ENCODE assay signal across 1 cellular context in genomic region chr4:993111-994029, GRCh38.
TF ChIP-seq lines count a peak whose summit lies in the region.

SLC26A1 (minus strand) TSS chr4:993404; CDS start chr4:991703, 1,701 bp downstream.

TF ChIP-seq in K562, 482 proteins besides CTCF, POLR2A, EP300 and RAD21 (continued from another document and continues in another):
- TF ChIP-seq MAFK (IDR thresholded peaks at IDR 0.05; ENCODE audit: low read length), result peak; percentile 90
- TF ChIP-seq KDM5B (IDR thresholded peaks at IDR 0.05; ENCODE audit: insufficient replicate concordance, low read depth, low read length), result peak; percentile 31
- no peak; the same call in 1 of the 2 replicates for TF ChIP-seq PHF8 (IDR thresholded peaks at IDR 0.05; ENCODE audit: borderline replicate concordance, low read length)
- TF ChIP-seq NBN (IDR thresholded peaks at IDR 0.05; ENCODE audit: low read depth), result no peak
- no peak for TF ChIP-seq ZSCAN32 (CRISPR knock-in tag; IDR thresholded peaks at IDR 0.05)
- no peak for TF ChIP-seq MEIS2 (IDR thresholded peaks at IDR 0.05; ENCODE audit: partially characterized antibody)
- peak; percentile 68; the same call in 1 of the 2 replicates for TF ChIP-seq ZBTB7A (IDR thresholded peaks at IDR 0.05; ENCODE audit: borderline replicate concordance, control insufficient read depth, low read depth, low read length)
- 0 out of 2 replicates have a peak, but pooled peaks have one; percentile 1 for TF ChIP-seq CTBP1 (IDR thresholded peaks at IDR 0.05; ENCODE audit: borderline replicate concordance)
- no peak for TF ChIP-seq ZNF766 (CRISPR knock-in tag; conservative IDR thresholded peaks at IDR 0.05)
- no peak for TF ChIP-seq TAL1 (IDR thresholded peaks at IDR 0.05)
- peak; percentile 92 for TF ChIP-seq MAFF (IDR thresholded peaks at IDR 0.05; ENCODE audit: low read length)
- TF ChIP-seq SAP30 (IDR thresholded peaks at IDR 0.05; ENCODE audit: borderline replicate concordance, insufficient read depth, low read depth, low read length, poor library complexity, severe bottlenecking), result no peak
- no peak for TF ChIP-seq NFATC3 (IDR thresholded peaks at IDR 0.05)
- TF ChIP-seq IFI16 (CRISPR knock-in tag; IDR thresholded peaks at IDR 0.05), result no peak
- no peak for TF ChIP-seq ZBTB34 (CRISPR knock-in tag; IDR thresholded peaks at IDR 0.05)
- TF ChIP-seq MIER1 (IDR thresholded peaks at IDR 0.05; ENCODE audit: low read depth), result no peak
- peak; percentile 62 for TF ChIP-seq VEZF1 (CRISPR knock-in tag; IDR thresholded peaks at IDR 0.05)
- no peak for TF ChIP-seq TSC22D4 (tag; IDR thresholded peaks at IDR 0.05)
- TF ChIP-seq CHAMP1 (IDR thresholded peaks at IDR 0.05), result no peak
- TF ChIP-seq FOXK2 (conservative IDR thresholded peaks at IDR 0.05 in 1 of 2, IDR thresholded peaks at IDR 0.05 in 1 of 2; ENCODE audit: low read depth in 2 of 2), result no peak
- no peak for TF ChIP-seq PML (IDR thresholded peaks at IDR 0.05; ENCODE audit: low read length)
- TF ChIP-seq SRF (CRISPR knock-in tag; IDR thresholded peaks at IDR 0.05), result no peak
- peak; percentile 28 for TF ChIP-seq CHD1 (IDR thresholded peaks at IDR 0.05; ENCODE audit: low read length)
- 0 out of 4 replicates have a peak, but pooled peaks have one; percentile 13 to 33 for TF ChIP-seq NRF1 (conservative IDR thresholded peaks at IDR 0.05 in 1 of 2, IDR thresholded peaks at IDR 0.05 in 1 of 2)
- TF ChIP-seq HES1 (IDR thresholded peaks at IDR 0.05; ENCODE audit: low read depth), result no peak
- no peak for TF ChIP-seq REST (CRISPR knock-in tag; IDR thresholded peaks at IDR 0.05; ENCODE audit: low read depth)
- TF ChIP-seq TFE3 (CRISPR knock-in tag; IDR thresholded peaks at IDR 0.05), result no peak
- peak; percentile 95 for TF ChIP-seq MAFG (tag; conservative IDR thresholded peaks at IDR 0.05)
- TF ChIP-seq ZNF408 (CRISPR knock-in tag; IDR thresholded peaks at IDR 0.05; ENCODE audit: low read depth), result no peak
- TF ChIP-seq ZNF75A (CRISPR knock-in tag; IDR thresholded peaks at IDR 0.05), result no peak
- no peak for TF ChIP-seq ZNF57 (CRISPR knock-in tag; IDR thresholded peaks at IDR 0.05)
- TF ChIP-seq ZNF3 (CRISPR knock-in tag; IDR thresholded peaks at IDR 0.05), result no peak
- no peak for TF ChIP-seq ZNF184 (CRISPR knock-in tag; IDR thresholded peaks at IDR 0.05)
- no peak for TF ChIP-seq KAT2B (IDR thresholded peaks at IDR 0.05; ENCODE audit: low read depth, low read length)
- TF ChIP-seq ZNF77 (CRISPR knock-in tag; IDR thresholded peaks at IDR 0.05), result no peak
- TF ChIP-seq HOXB6 (CRISPR knock-in tag; IDR thresholded peaks at IDR 0.05; ENCODE audit: borderline replicate concordance), result no peak
- TF ChIP-seq ZNF785 (CRISPR knock-in tag; IDR thresholded peaks at IDR 0.05), result no peak
- TF ChIP-seq TARDBP (IDR thresholded peaks at IDR 0.05), result no peak
- TF ChIP-seq ZNF12 (CRISPR knock-in tag; IDR thresholded peaks at IDR 0.05), result no peak
- peak; percentile 73; the same call in 1 of the 2 replicates for TF ChIP-seq CUX1 (CRISPR knock-in tag; IDR thresholded peaks at IDR 0.05)
- TF ChIP-seq SAFB (IDR thresholded peaks at IDR 0.05; ENCODE audit: borderline replicate concordance, low read depth, low read length), result no peak
- no peak for TF ChIP-seq PCBP1 (IDR thresholded peaks at IDR 0.05; ENCODE audit: low read depth, low read length, poor library complexity, severe bottlenecking)
- TF ChIP-seq HNRNPLL (IDR thresholded peaks at IDR 0.05; ENCODE audit: low read depth, low read length, poor library complexity, severe bottlenecking), result no peak
- TF ChIP-seq KLF1 (tag; IDR thresholded peaks at IDR 0.05), result no peak
- TF ChIP-seq JUN (IDR thresholded peaks at IDR 0.05; ENCODE audit: borderline replicate concordance, low read depth, low read length), result no peak
- TF ChIP-seq JUN (CRISPR knock-in tag; IDR thresholded peaks at IDR 0.05; ENCODE audit: borderline replicate concordance), result no peak
- no peak for TF ChIP-seq CBFA2T3 (IDR thresholded peaks at IDR 0.05)
- 0 out of 2 replicates have a peak, but pooled peaks have one; percentile 32 for TF ChIP-seq CBFB (CRISPR knock-in tag; IDR thresholded peaks at IDR 0.05)
- no peak for TF ChIP-seq ZC3H11A (IDR thresholded peaks at IDR 0.05; ENCODE audit: low read depth, low read length)
- TF ChIP-seq ADNP (tag; IDR thresholded peaks at IDR 0.05), result no peak
- peak; percentile 45 for TF ChIP-seq TBP (optimal IDR thresholded peaks at IDR 0.05; ENCODE audit: low read depth, low read length)
- no peak for TF ChIP-seq SIN3B (IDR thresholded peaks at IDR 0.05; ENCODE audit: low read depth)
- no peak for TF ChIP-seq ATF3 (IDR thresholded peaks at IDR 0.05)
- TF ChIP-seq ATF3 (CRISPR knock-in tag; conservative IDR thresholded peaks at IDR 0.05), result no peak
